8 cellular contexts compared by ENCODE assay signal in the genomic region with DNA sequence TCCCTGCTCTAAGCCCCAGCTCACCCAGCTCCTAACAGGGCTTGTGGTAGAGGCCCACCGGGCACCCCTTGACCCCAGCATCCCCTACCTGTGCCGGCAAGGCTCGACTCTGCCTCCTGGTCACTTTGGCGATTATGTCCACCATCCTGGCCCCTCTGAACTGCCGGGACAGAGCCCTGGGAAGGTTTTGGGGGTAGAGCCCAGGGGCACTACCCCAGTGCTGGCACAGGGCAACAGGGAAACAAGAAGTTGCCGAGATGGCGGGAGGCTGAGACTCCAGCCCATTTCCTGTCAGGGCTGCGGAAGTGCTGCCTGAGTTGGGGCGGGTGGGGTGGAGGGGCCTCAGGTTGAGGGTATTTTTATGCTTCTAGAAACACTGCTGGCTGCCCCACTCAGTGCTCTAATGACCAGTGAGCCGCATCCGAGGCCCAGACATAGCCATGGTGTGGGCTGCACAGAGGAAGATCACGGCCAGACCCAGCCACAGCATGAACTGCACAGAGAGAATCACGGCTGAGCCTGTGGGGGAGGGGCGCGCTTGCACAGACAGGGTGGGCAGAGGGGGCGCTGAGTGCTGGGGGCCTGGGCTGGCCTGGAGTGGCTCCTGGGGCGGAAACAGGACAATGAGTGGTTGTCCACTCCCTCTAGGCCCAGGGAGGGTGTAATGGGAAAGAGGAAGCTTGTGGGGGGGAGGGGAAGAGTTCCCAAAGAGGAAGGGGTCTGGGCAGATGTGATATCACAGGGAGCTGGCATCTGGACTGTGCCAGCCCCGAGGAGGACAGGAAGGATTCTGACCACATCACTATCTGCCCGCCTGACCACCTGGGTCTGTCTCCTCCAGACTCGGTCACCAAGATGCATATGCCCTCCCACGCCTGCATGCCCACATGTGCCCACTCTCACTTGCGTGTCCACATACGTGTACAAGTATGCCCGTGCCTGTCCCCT. TPM values are rescaled to one million over a fixed set of nuclear protein-coding genes. Genes with fewer than 3 reads are reported as not detected.
A peak's percentile ranks its signal among the peaks of the same experiment; 100 is the strongest.
DNase-seq lines count a peak whose midpoint lies in the region; TF ChIP-seq lines count a peak whose summit lies in the region.

No MANE protein-coding gene starts in this region.

- no peaks in the 10 kb centered on the region for H3K36me3 Mint-ChIP-seq in osteocyte (ENCODE audit: unreplicated experiment)

- peaks cover 4% of the 10 kb centered on the region for H3K4me1 Mint-ChIP-seq in osteocyte (ENCODE audit: unreplicated experiment)

- H3K27ac Mint-ChIP-seq in osteocyte (ENCODE audit: unreplicated experiment) = no peak overlapping the region

- DNase-seq in SIG-M5 treated with dmso at 0.1 percent for 504 hours (lab: John Stamatoyannopoulos, UW; ENCODE audit: unreplicated experiment) (peak; percentile 56), SIG-M5 (lab: John Stamatoyannopoulos, UW) (no peak), globus pallidus (ENCODE audit: low spot score) (peak; percentile 41), osteocyte (ENCODE audit: extremely low spot score, unreplicated experiment) (no peak), kidney tubule cell (ENCODE audit: low spot score) (no peak), SW 1271 (lab: John Stamatoyannopoulos, UW) (no peak)
- peak; percentile 42 to 49 for DNase-seq in activated CD4-positive, alpha-beta T cell treated with anti-CD3 and anti-CD28 coated beads, Interleukin-2, amount 50 U/mL, for 24 hours (ENCODE audit: low read depth in 1 of 2, low spot score in 1 of 2)
- peak; percentile 24 for DNase-seq in stimulated activated CD4-positive, alpha-beta T cell treated with anti-CD3 and anti-CD28 coated beads, Interleukin-2, amount 100 ng/mL, for 4 hours (ENCODE audit: low read depth)

- no peak for TF ChIP-seq CTCF in osteocyte (IDR thresholded peaks at IDR 0.05)

- H3K4me3 Mint-ChIP-seq in osteocyte (ENCODE audit: unreplicated experiment) = no peak overlapping the region

- no peaks in the 10 kb centered on the region for H3K9me3 Mint-ChIP-seq in osteocyte (ENCODE audit: unreplicated experiment)

- H3K27me3 Mint-ChIP-seq in osteocyte (ENCODE audit: unreplicated experiment) = no peaks in the 10 kb centered on the region

RNA-seq across cellular contexts. Expression of a gene that starts 22.3 kb away (rescaled TPM):
- 0.99 and 1.6 TPM in 2 replicates for total RNA-seq in osteocyte

Comparison
In these comparisons a context has a peak if more than half of its experiments do, and no peak if none do; other contexts are left out.
1. DNase-seq: peak in SIG-M5 treated with dmso at 0.1 percent for 504 hours (single experiment), activated CD4-positive, alpha-beta T cell treated with anti-CD3 and anti-CD28 coated beads, Interleukin-2, amount 50 U/mL, for 24 hours (2 of 2), globus pallidus (single experiment) and stimulated activated CD4-positive, alpha-beta T cell treated with anti-CD3 and anti-CD28 coated beads, Interleukin-2, amount 100 ng/mL, for 4 hours (single experiment); none in SIG-M5 (single experiment), osteocyte (single experiment), kidney tubule cell (single experiment) and SW 1271 (0 of 2).